23 cellular contexts compared by ENCODE assay signal in genomic region chr15:49530106-49530505, GRCh38.
DNase-seq lines count a peak whose midpoint lies in the region; ATAC-seq and TF ChIP-seq lines count a peak whose summit lies in the region.
"Had no signal": no experiment of that assay in that cellular context is flagged by ENCODE, and none has a peak within 500 bp of the region (broad histone marks: within the 10 kb centered on the region; RNA-seq: fewer than 3 reads in every experiment).

No MANE protein-coding gene starts in this region.

- no peaks in the 10 kb centered on the region for H3K27me3 ChIP-seq in HCT116 (ENCODE audit: insufficient read depth, low read length)
- H3K27me3 ChIP-seq: MG63, neural progenitor cell, sigmoid colon had no signal

- peak overlapping the region; percentile 4; the same call in 1 of the 2 replicates for H3K4me2 ChIP-seq in HCT116 (ENCODE audit: low read length)
- H3K4me2 ChIP-seq: neural progenitor cell had no signal

- no peak overlapping the region for H2AFZ ChIP-seq in HCT116 (ENCODE audit: low read depth, low read length, poor library complexity, severe bottlenecking)
- H2AFZ ChIP-seq: neural progenitor cell had no signal

- CTCF ChIA-PET in HCT116 (lab: Charles Lee) = no interaction called here
- CTCF ChIA-PET in activated CD8-positive, alpha-beta memory T cell treated with anti-CD3 and anti-CD28 coated beads, Interleukin-2, amount 10 ng/mL, durations not matched to agents 7 days and 5 days (lab: Charles Lee) = no interaction called here

- DNase-seq in AG08395 (ENCODE audit: low spot score) = peak; percentile 2
- no peak for DNase-seq in HCT116 (ENCODE audit: low read depth, low spot score)
- peak; percentile 87 for DNase-seq in SW480 (ENCODE audit: low spot score)
- DNase-seq in fibroblast of pulmonary artery (ENCODE audit: low read depth) = peak; percentile 5
- DNase-seq in activated CD8-positive, alpha-beta memory T cell treated with anti-CD3 and anti-CD28 coated beads, Interleukin-2, amount 10 ng/mL, durations not matched to agents 7 days and 5 days = no peak
- DNase-seq in sciatic nerve (ENCODE audit: low spot score) = no peak
- DNase-seq: activated CD4-positive, alpha-beta T cell treated with anti-CD3 and anti-CD28 coated beads, Interleukin-2, amount 50 U/mL, for 1 hour; activated naive CD8-positive, alpha-beta T cell treated with anti-CD3 and anti-CD28 coated beads, Interleukin-2, amount 10 ng/mL, durations not matched to agents 7 days and 5 days; CD4-positive, alpha-beta memory T cell; DMS153; GF-D8; hippocampal formation; MG63; NCI-H1436; NCI-H2171; NCI-H526; posterior cingulate gyrus; sigmoid colon had no signal

- peaks cover 18% of the 10 kb centered on the region for H3K27me3 Mint-ChIP-seq in activated CD8-positive, alpha-beta memory T cell treated with anti-CD3 and anti-CD28 coated beads, Interleukin-2, amount 10 ng/mL, durations not matched to agents 7 days and 5 days
- H3K27me3 Mint-ChIP-seq: type B pancreatic cell had no signal

- no peaks in the 10 kb centered on the region for H3K36me3 Mint-ChIP-seq in activated CD8-positive, alpha-beta memory T cell treated with anti-CD3 and anti-CD28 coated beads, Interleukin-2, amount 10 ng/mL, durations not matched to agents 7 days and 5 days
- H3K36me3 Mint-ChIP-seq: activated naive CD8-positive, alpha-beta T cell treated with anti-CD3 and anti-CD28 coated beads, Interleukin-2, amount 10 ng/mL, durations not matched to agents 7 days and 5 days; neural progenitor cell; type B pancreatic cell had no signal

- TF ChIP-seq POLR2A in HCT116 (IDR thresholded peaks at IDR 0.05; ENCODE audit: borderline replicate concordance, extremely low read depth, insufficient read depth, insufficient read length) = no peak

- no peak overlapping the region for H3K9ac ChIP-seq in HCT116 (ENCODE audit: low read length)
- H3K9ac ChIP-seq: neural progenitor cell had no signal

- no peak overlapping the region for H3K27ac ChIP-seq in HCT116 (ENCODE audit: low read depth, low read length)
- H3K27ac ChIP-seq: neural progenitor cell, sigmoid colon had no signal

- no peaks in the 10 kb centered on the region for H3K9me3 ChIP-seq in HCT116 (ENCODE audit: control insufficient read depth in 1 of 2, insufficient read depth in 1 of 2, low read depth in 1 of 2, low read length in 2 of 2)

- RAD21 ChIA-PET in HCT116 (lab: Charles Lee; ENCODE audit: low non-redundant PET in 1 of 2, low total read pairs in 2 of 2, uncharacterized antibody in 2 of 2, unreplicated experiment in 2 of 2) = no interaction called here

- no peak for TF ChIP-seq RAD21 in HCT116 (IDR thresholded peaks at IDR 0.05; ENCODE audit: low read depth)

- no peaks in the 10 kb centered on the region for H4K20me1 ChIP-seq in HCT116 (ENCODE audit: insufficient read depth)

- POLR2A ChIA-PET in HCT116 (lab: Charles Lee) = no interaction called here

- H3K79me2 ChIP-seq in HCT116 (ENCODE audit: insufficient read depth, low read length) = no peaks in the 10 kb centered on the region

- no peaks in the 10 kb centered on the region for H3K9me2 ChIP-seq in HCT116 (ENCODE audit: insufficient read depth)

- intact Hi-C loops in HCT116 (cut with micrococcal nuclease) = no loop called here
- intact Hi-C loops in sciatic nerve (cut with DNase I) = no loop called here

- H3K36me3 ChIP-seq in HCT116 (ENCODE audit: control insufficient read depth in 1 of 2, insufficient read depth in 2 of 2, low read length in 2 of 2) = no peaks in the 10 kb centered on the region
- H3K36me3 ChIP-seq: MG63, neural progenitor cell, sigmoid colon had no signal

- peaks cover 9% of the 10 kb centered on the region for H3K9me3 Mint-ChIP-seq in activated CD8-positive, alpha-beta memory T cell treated with anti-CD3 and anti-CD28 coated beads, Interleukin-2, amount 10 ng/mL, durations not matched to agents 7 days and 5 days (ENCODE audit: low read depth)
- H3K9me3 Mint-ChIP-seq: type B pancreatic cell had no signal

- H3K4me3 Mint-ChIP-seq in activated CD8-positive, alpha-beta memory T cell treated with anti-CD3 and anti-CD28 coated beads, Interleukin-2, amount 10 ng/mL, durations not matched to agents 7 days and 5 days = no peak overlapping the region
- H3K4me3 Mint-ChIP-seq: activated naive CD8-positive, alpha-beta T cell treated with anti-CD3 and anti-CD28 coated beads, Interleukin-2, amount 10 ng/mL, durations not matched to agents 7 days and 5 days; CD4-positive, alpha-beta memory T cell; neural progenitor cell; type B pancreatic cell had no signal

- ATAC-seq in HCT116 (no peak), GM21723 (IDR thresholded peaks at IDR 0.05; ENCODE audit: unreplicated experiment) (no peak), HG02885 (IDR thresholded peaks at IDR 0.05; ENCODE audit: poor library complexity, unreplicated experiment) (no peak), sciatic nerve (no peak)
- ATAC-seq in activated CD8-positive, alpha-beta memory T cell treated with anti-CD3 and anti-CD28 coated beads, Interleukin-2, amount 10 ng/mL, durations not matched to agents 7 days and 5 days = no peak
- ATAC-seq: SK-N-SH treated with all-trans-retinoic acid at 6 μM for 48 hours had no signal

- H3K27ac Mint-ChIP-seq in activated CD8-positive, alpha-beta memory T cell treated with anti-CD3 and anti-CD28 coated beads, Interleukin-2, amount 10 ng/mL, durations not matched to agents 7 days and 5 days = no peak overlapping the region
- H3K27ac Mint-ChIP-seq: activated naive CD8-positive, alpha-beta T cell treated with anti-CD3 and anti-CD28 coated beads, Interleukin-2, amount 10 ng/mL, durations not matched to agents 7 days and 5 days; CD4-positive, alpha-beta memory T cell; neural progenitor cell; type B pancreatic cell had no signal

- H3K4me1 ChIP-seq in HCT116 (ENCODE audit: control insufficient read depth in 1 of 2, insufficient read depth in 2 of 2, low read length in 2 of 2) = no peaks in the 10 kb centered on the region
- H3K4me1 ChIP-seq: neural progenitor cell, sigmoid colon had no signal

- H3K4me1 Mint-ChIP-seq in activated CD8-positive, alpha-beta memory T cell treated with anti-CD3 and anti-CD28 coated beads, Interleukin-2, amount 10 ng/mL, durations not matched to agents 7 days and 5 days = no peaks in the 10 kb centered on the region
- H3K4me1 Mint-ChIP-seq: activated naive CD8-positive, alpha-beta T cell treated with anti-CD3 and anti-CD28 coated beads, Interleukin-2, amount 10 ng/mL, durations not matched to agents 7 days and 5 days; CD4-positive, alpha-beta memory T cell; neural progenitor cell had no signal

- no peak for TF ChIP-seq CTCF in HCT116 (IDR thresholded peaks at IDR 0.05 in 2 of 3, conservative IDR thresholded peaks at IDR 0.05 in 1 of 3; ENCODE audit: borderline replicate concordance in 1 of 3, insufficient read depth in 1 of 3, low read depth in 2 of 3, low read length in 2 of 3)
- no peak for TF ChIP-seq CTCF in fibroblast of pulmonary artery (IDR thresholded peaks at IDR 0.05; ENCODE audit: low read length, missing control alignments)

- H3K4me3 ChIP-seq in HCT116 (replicated peaks in 1 of 2; ENCODE audit: low read depth in 1 of 2, low read length in 2 of 2) (no peak overlapping the region), fibroblast of pulmonary artery (replicated peaks; ENCODE audit: low read depth, low read length) (no peak overlapping the region)
- H3K4me3 ChIP-seq: MG63, neural progenitor cell, sigmoid colon had no signal

- no TSS peak for BruUV-seq in HCT116 (replicated peaks; lab: Mats Ljungman, UMichigan)

TF ChIP-seq in HCT116, 20 proteins besides CTCF, POLR2A, EP300 and RAD21 (continues in another document):
- no peak for TF ChIP-seq EZH2 (IDR thresholded peaks at IDR 0.05)
- no peak for TF ChIP-seq SIN3A (IDR thresholded peaks at IDR 0.05; ENCODE audit: low read depth)
- TF ChIP-seq, protein P1, sequence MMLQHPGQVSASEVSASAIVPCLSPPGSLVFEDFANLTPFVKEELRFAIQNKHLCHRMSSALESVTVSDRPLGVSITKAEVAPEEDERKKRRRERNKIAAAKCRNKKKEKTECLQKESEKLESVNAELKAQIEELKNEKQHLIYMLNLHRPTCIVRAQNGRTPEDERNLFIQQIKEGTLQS (IDR thresholded peaks at IDR 0.05) = no peak
- TF ChIP-seq ZBTB33 (IDR thresholded peaks at IDR 0.05; ENCODE audit: extremely low read depth, insufficient replicate concordance, low read length) = no peak
- TF ChIP-seq FOSL1 (IDR thresholded peaks at IDR 0.05; ENCODE audit: low read depth) = no peak
- no peak for TF ChIP-seq ELF1 (IDR thresholded peaks at IDR 0.05; ENCODE audit: borderline replicate concordance, low read depth)
- no peak for TF ChIP-seq ZFX (IDR thresholded peaks at IDR 0.05)
- TF ChIP-seq ZNF274 (IDR thresholded peaks at IDR 0.05; ENCODE audit: low read depth, low read length) = no peak
- TF ChIP-seq SRF (IDR thresholded peaks at IDR 0.05; ENCODE audit: low read depth) = no peak

Comparison
In these comparisons a context has a peak if more than half of its experiments do, and no peak if none do; other contexts are left out.
1. DNase-seq: peak in AG08395 (single experiment), SW480 (single experiment) and fibroblast of pulmonary artery (single experiment); none in HCT116 (single experiment), activated CD8-positive, alpha-beta memory T cell treated with anti-CD3 and anti-CD28 coated beads, Interleukin-2, amount 10 ng/mL, durations not matched to agents 7 days and 5 days (single experiment) and sciatic nerve (single experiment).